In genomic region chr10:92309273-92309672, GRCh38 we compare ENCODE assay signal across 20 cellular contexts.
"Had no signal": no experiment of that assay in that cellular context is flagged by ENCODE, and none has a peak within 500 bp of the region (broad histone marks: within the 10 kb centered on the region; RNA-seq: fewer than 3 reads in every experiment).

No MANE protein-coding gene starts in this region.

- H3K4me1 ChIP-seq: SJCRH30 had no signal

- H3K4me2 ChIP-seq: KMS-11 had no signal

- DNase-seq: Kasumi-1, MM.1S, NCI-H1092 treated with DMSO at 0.1 percent for 48 hours, NCI-H1436, NCI-H187, NCI-H2029, NCI-H2081 treated with DMSO at 0.1 percent for 48 hours, NCI-H2171, NCI-H226, NCI-H446, NCI-H510A, NCI-H524 treated with DMSO at 0.1 percent for 48 hours, NCI-H774, PC-3, SHP77 treated with DMSO at 0.1 percent for 48 hours, SJCRH30 had no signal

- H3K4me3 ChIP-seq: SJCRH30 had no signal

- ATAC-seq: Panc1, PC-3, Right ventricle myocardium inferior, SK-N-SH treated with all-trans-retinoic acid at 6 μM for 48 hours had no signal

- H3K27me3 ChIP-seq: SJCRH30 had no signal

- H3K27ac ChIP-seq: KMS-11, SJCRH30 had no signal

- H3K9me3 ChIP-seq: SJCRH30 had no signal

- H3K9ac ChIP-seq: KMS-11 had no signal
